Comparison of ENCODE assay signal across 1 cellular context in genomic region chr2:172791953-172792352, GRCh38.
TF ChIP-seq lines count a peak whose summit lies in the region.

No MANE protein-coding gene starts in this region.

TF ChIP-seq in H1, 55 proteins besides CTCF, POLR2A, EP300 and RAD21:
- TF ChIP-seq TCF12 (IDR thresholded peaks at IDR 0.05; ENCODE audit: low read depth, low read length) (no peak), RFX5 (IDR thresholded peaks at IDR 0.05; ENCODE audit: borderline replicate concordance, low read depth, low read length) (no peak), RBBP5 (IDR thresholded peaks at IDR 0.05; ENCODE audit: borderline replicate concordance, low read depth, low read length) (no peak), SP4 (IDR thresholded peaks at IDR 0.05; ENCODE audit: low read length) (no peak), ASH2L (IDR thresholded peaks at IDR 0.05; ENCODE audit: low read length) (no peak), SIX5 (IDR thresholded peaks at IDR 0.05; ENCODE audit: low read depth, low read length) (no peak), NANOG (IDR thresholded peaks at IDR 0.05; ENCODE audit: insufficient read depth, low read depth, low read length, poor library complexity, severe bottlenecking) (no peak), SP1 (IDR thresholded peaks at IDR 0.05; ENCODE audit: low read depth, low read length) (no peak), CBX8 (IDR thresholded peaks at IDR 0.05; ENCODE audit: borderline replicate concordance, low read depth, low read length) (no peak), CREB1 (IDR thresholded peaks at IDR 0.05) (no peak), KDM4A (IDR thresholded peaks at IDR 0.05; ENCODE audit: low read depth, low read length, severe bottlenecking) (no peak)
